Comparison of ENCODE assay signal across 1 cellular context in the genomic region with DNA sequence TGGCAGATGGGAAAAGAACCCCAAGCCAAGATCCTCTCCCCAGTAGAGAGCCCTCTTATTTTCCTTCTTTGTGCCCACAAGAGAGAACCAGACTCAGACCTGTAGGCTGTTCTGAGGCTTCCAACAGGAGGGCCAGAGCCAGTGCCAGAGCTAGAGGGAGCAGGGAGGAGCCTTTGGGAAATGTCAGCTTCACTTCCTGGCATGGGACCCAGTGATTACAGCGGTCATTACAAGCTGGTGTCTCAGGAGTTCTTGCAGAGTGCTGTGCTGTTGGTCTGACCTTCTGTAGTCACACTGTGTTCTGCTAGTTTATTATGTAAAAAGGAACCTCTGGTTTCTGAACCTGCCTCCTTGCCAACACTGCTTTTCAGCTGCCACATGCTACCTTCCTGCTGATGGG.
TF ChIP-seq lines count a peak whose summit lies in the region.

No MANE protein-coding gene starts in this region.

TF ChIP-seq in IMR-90, 13 proteins besides CTCF, POLR2A, EP300 and RAD21 (continued from another document):
- TF ChIP-seq RCOR1 (IDR thresholded peaks at IDR 0.05; ENCODE audit: insufficient replicate concordance, low read length): no peak
- no peak for TF ChIP-seq CEBPB (IDR thresholded peaks at IDR 0.05; ENCODE audit: low read depth, low read length)
- no peak for TF ChIP-seq BHLHE40 (IDR thresholded peaks at IDR 0.05; ENCODE audit: low read depth, low read length)
- TF ChIP-seq FOS (IDR thresholded peaks at IDR 0.05; ENCODE audit: low read depth, low read length): no peak
- TF ChIP-seq, protein P1, sequence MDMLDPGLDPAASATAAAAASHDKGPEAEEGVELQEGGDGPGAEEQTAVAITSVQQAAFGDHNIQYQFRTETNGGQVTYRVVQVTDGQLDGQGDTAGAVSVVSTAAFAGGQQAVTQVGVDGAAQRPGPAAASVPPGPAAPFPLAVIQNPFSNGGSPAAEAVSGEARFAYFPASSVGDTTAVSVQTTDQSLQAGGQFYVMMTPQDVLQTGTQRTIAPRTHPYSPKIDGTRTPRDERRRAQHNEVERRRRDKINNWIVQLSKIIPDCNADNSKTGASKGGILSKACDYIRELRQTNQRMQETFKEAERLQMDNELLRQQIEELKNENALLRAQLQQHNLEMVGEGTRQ (IDR thresholded peaks at IDR 0.05; ENCODE audit: low read depth, low read length): no peak
- TF ChIP-seq, protein P2, sequence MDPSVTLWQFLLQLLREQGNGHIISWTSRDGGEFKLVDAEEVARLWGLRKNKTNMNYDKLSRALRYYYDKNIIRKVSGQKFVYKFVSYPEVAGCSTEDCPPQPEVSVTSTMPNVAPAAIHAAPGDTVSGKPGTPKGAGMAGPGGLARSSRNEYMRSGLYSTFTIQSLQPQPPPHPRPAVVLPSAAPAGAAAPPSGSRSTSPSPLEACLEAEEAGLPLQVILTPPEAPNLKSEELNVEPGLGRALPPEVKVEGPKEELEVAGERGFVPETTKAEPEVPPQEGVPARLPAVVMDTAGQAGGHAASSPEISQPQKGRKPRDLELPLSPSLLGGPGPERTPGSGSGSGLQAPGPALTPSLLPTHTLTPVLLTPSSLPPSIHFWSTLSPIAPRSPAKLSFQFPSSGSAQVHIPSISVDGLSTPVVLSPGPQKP (IDR thresholded peaks at IDR 0.05; ENCODE audit: borderline replicate concordance, low read depth, low read length): no peak
- no peak for TF ChIP-seq SMC3 (IDR thresholded peaks at IDR 0.05; ENCODE audit: low read depth, low read length)
- TF ChIP-seq MXI1 (IDR thresholded peaks at IDR 0.05; ENCODE audit: borderline replicate concordance, low read depth, low read length): no peak
